10 cellular contexts compared by ENCODE assay signal in the genomic region with DNA sequence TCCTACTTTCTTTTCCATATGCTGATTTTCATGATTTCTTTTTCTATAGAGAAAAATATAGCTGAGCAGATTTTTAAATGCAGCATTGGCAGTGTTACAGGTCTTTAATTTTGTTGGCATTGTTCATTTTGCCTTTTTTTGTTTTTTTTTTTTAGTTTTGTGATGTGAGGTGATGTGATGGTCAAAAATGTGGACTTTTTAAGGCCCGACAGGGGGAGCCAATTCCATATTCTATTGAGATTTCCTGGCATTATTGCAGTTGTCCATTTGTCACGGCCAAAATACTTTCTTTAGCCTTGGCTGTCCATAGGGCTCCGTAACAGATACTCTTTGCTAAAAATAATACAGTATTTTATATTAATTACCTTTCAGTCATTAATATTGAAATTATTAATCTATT. TPM values are rescaled to one million over a fixed set of nuclear protein-coding genes. Genes with fewer than 3 reads are reported as not detected.
DNase-seq lines count a peak whose midpoint lies in the region; ATAC-seq and TF ChIP-seq lines count a peak whose summit lies in the region.
"Had no signal": no experiment of that assay in that cellular context is flagged by ENCODE, and none has a peak within 500 bp of the region (broad histone marks: within the 10 kb centered on the region; RNA-seq: fewer than 3 reads in every experiment).

No MANE protein-coding gene starts in this region.

- CTCF ChIA-PET in A673 (lab: Charles Lee) (no interaction called here), HEK293 (lab: Yijun Ruan, JAX) (interaction anchor here (0.7 kb wide), 1 partner anchor 158 kb away, joined by 3 read pairs; no protein-coding TSS in a partner anchor)
- CTCF ChIA-PET in activated CD4-positive, alpha-beta memory T cell treated with anti-CD3 and anti-CD28 coated beads for 36 hours (lab: Charles Lee), result no interaction called here

- DNase-seq in A673 (ENCODE audit: low spot score), result peak; percentile 42
- DNase-seq in WERI-Rb-1, result no peak
- DNase-seq in glutamatergic neuron, result no peak
- no peak for DNase-seq in activated CD4-positive, alpha-beta memory T cell treated with anti-CD3 and anti-CD28 coated beads for 36 hours
- DNase-seq in CD1c-positive myeloid dendritic cell (ENCODE audit: extremely low spot score), result no peak
- DNase-seq: NCI-H1436 treated with DMSO at 0.1 percent for 48 hours had no signal

- H3K27ac ChIP-seq in A673 (ENCODE audit: low read depth, low read length, poor library complexity, severe bottlenecking) (no peak overlapping the region), HEK293 (ENCODE audit: extremely low read depth, low read depth, low read length) (no peak overlapping the region), WERI-Rb-1 (no peak overlapping the region)

- H3K4me1 ChIP-seq in A673 (ENCODE audit: insufficient read depth, low read length, poor library complexity, severe bottlenecking), result peaks cover 21% of the 10 kb centered on the region
- peaks cover 7% of the 10 kb centered on the region for H3K4me1 ChIP-seq in HEK293 (ENCODE audit: control insufficient read depth, insufficient read depth, low read length)

- intact Hi-C loops in A673 (cut with micrococcal nuclease; ENCODE audit: unreplicated experiment), result no loop called here
- intact Hi-C loops in activated CD4-positive, alpha-beta memory T cell treated with anti-CD3 and anti-CD28 coated beads for 36 hours (cut with micrococcal nuclease), result no loop called here

- H3K27me3 ChIP-seq in A673 (replicated peaks; ENCODE audit: insufficient read depth, low read depth, low read length, poor library complexity), result no peaks in the 10 kb centered on the region
- no peaks in the 10 kb centered on the region for H3K27me3 ChIP-seq in WERI-Rb-1 (ENCODE audit: insufficient read depth, low read depth, severe bottlenecking)

- H3K4me3 ChIP-seq in A673 (ENCODE audit: low read depth, low read length, poor library complexity, severe bottlenecking), result no peak overlapping the region
- no peak overlapping the region for H3K4me3 ChIP-seq in HEK293 (ENCODE audit: low read depth, low read length)
- no peak overlapping the region for H3K4me3 ChIP-seq in WERI-Rb-1 (ENCODE audit: low read depth, low read length)

- no peaks in the 10 kb centered on the region for H3K27me3 Mint-ChIP-seq in glutamatergic neuron (ENCODE audit: unreplicated experiment)
- no peaks in the 10 kb centered on the region for H3K27me3 Mint-ChIP-seq in activated CD4-positive, alpha-beta memory T cell treated with anti-CD3 and anti-CD28 coated beads for 36 hours
- H3K27me3 Mint-ChIP-seq: memory B cell had no signal

- H3K27ac Mint-ChIP-seq in glutamatergic neuron (ENCODE audit: unreplicated experiment), result no peak overlapping the region
- H3K27ac Mint-ChIP-seq in activated CD4-positive, alpha-beta memory T cell treated with anti-CD3 and anti-CD28 coated beads for 36 hours, result no peak overlapping the region
- H3K27ac Mint-ChIP-seq: memory B cell had no signal

- no peaks in the 10 kb centered on the region for H3K9me3 ChIP-seq in A673 (ENCODE audit: low read depth, low read length, poor library complexity, severe bottlenecking)
- no peaks in the 10 kb centered on the region for H3K9me3 ChIP-seq in HEK293 (ENCODE audit: control insufficient read depth, insufficient read depth, low read depth, low read length)
- no peaks in the 10 kb centered on the region for H3K9me3 ChIP-seq in WERI-Rb-1 (ENCODE audit: severe bottlenecking)

- H3K36me3 ChIP-seq in A673 (ENCODE audit: insufficient read depth, low read length, poor library complexity, severe bottlenecking) (no peaks in the 10 kb centered on the region), HEK293 (ENCODE audit: control insufficient read depth in 2 of 2, insufficient read depth in 1 of 2, low read length in 2 of 2) (peaks cover 0 to 15% of the 10 kb centered on the region in 2 experiments; a peak in 1 of 3 replicates), WERI-Rb-1 (no peaks in the 10 kb centered on the region)

- no peak for ATAC-seq in HG02610 (IDR thresholded peaks at IDR 0.05; ENCODE audit: unreplicated experiment)
- ATAC-seq in HG02588 (IDR thresholded peaks at IDR 0.05; ENCODE audit: unreplicated experiment), result no peak

- no peak overlapping the region for H3K4me3 Mint-ChIP-seq in glutamatergic neuron (ENCODE audit: unreplicated experiment)
- no peak overlapping the region for H3K4me3 Mint-ChIP-seq in activated CD4-positive, alpha-beta memory T cell treated with anti-CD3 and anti-CD28 coated beads for 36 hours
- H3K4me3 Mint-ChIP-seq: memory B cell had no signal

- no TSS peak for BruUV-seq in A673 (replicated peaks; lab: Mats Ljungman, UMichigan)

- H3K36me3 Mint-ChIP-seq in glutamatergic neuron (ENCODE audit: unreplicated experiment), result no peaks in the 10 kb centered on the region
- no peaks in the 10 kb centered on the region for H3K36me3 Mint-ChIP-seq in activated CD4-positive, alpha-beta memory T cell treated with anti-CD3 and anti-CD28 coated beads for 36 hours
- H3K36me3 Mint-ChIP-seq: memory B cell had no signal

- peaks cover 2% of the 10 kb centered on the region for H3K4me1 Mint-ChIP-seq in glutamatergic neuron (ENCODE audit: low read depth, unreplicated experiment)
- H3K4me1 Mint-ChIP-seq in activated CD4-positive, alpha-beta memory T cell treated with anti-CD3 and anti-CD28 coated beads for 36 hours (ENCODE audit: low read depth), result no peaks in the 10 kb centered on the region
- H3K4me1 Mint-ChIP-seq: memory B cell had no signal

- POLR2A ChIA-PET in A673 (lab: Charles Lee; ENCODE audit: low non-redundant PET), result no interaction called here
- POLR2A ChIA-PET in HEK293 (lab: Yijun Ruan, JAX), result no interaction called here
- POLR2A ChIA-PET in activated CD4-positive, alpha-beta memory T cell treated with anti-CD3 and anti-CD28 coated beads for 36 hours (lab: Charles Lee), result no interaction called here

- peaks cover 1% of the 10 kb centered on the region for H3K9me3 Mint-ChIP-seq in glutamatergic neuron (ENCODE audit: unreplicated experiment)
- no peaks in the 10 kb centered on the region for H3K9me3 Mint-ChIP-seq in activated CD4-positive, alpha-beta memory T cell treated with anti-CD3 and anti-CD28 coated beads for 36 hours
- H3K9me3 Mint-ChIP-seq: memory B cell had no signal

- peak; percentile 66 for TF ChIP-seq CTCF in A673 (conservative IDR thresholded peaks at IDR 0.05; ENCODE audit: low read depth, low read length)
- no peak for TF ChIP-seq CTCF in HEK293 (tag by site-specific recombination; IDR thresholded peaks at IDR 0.05)
- TF ChIP-seq CTCF in WERI-Rb-1 (IDR thresholded peaks at IDR 0.05; ENCODE audit: low read depth, low read length), result peak; percentile 39; the same call in 1 of the 2 replicates
- TF ChIP-seq CTCF in glutamatergic neuron (IDR thresholded peaks at IDR 0.05; ENCODE audit: partially characterized antibody, unreplicated experiment), result peak; percentile 71

TF ChIP-seq in HEK293, 187 proteins besides CTCF, POLR2A, EP300 and RAD21:
- TF ChIP-seq ZNF76 (tag by site-specific recombination; IDR thresholded peaks at IDR 0.05; ENCODE audit: borderline replicate concordance, low read depth) (no peak), ZNF654 (tag by site-specific recombination; IDR thresholded peaks at IDR 0.05; ENCODE audit: low read depth) (peak; percentile 27), BCL11A (tag by site-specific recombination; IDR thresholded peaks at IDR 0.05; ENCODE audit: low read depth) (no peak), KLF7 (tag by site-specific recombination; IDR thresholded peaks at IDR 0.05; ENCODE audit: borderline replicate concordance) (no peak), ZIC2 (tag by site-specific recombination; IDR thresholded peaks at IDR 0.05) (no peak), ZNF776 (tag by site-specific recombination; IDR thresholded peaks at IDR 0.05; ENCODE audit: borderline replicate concordance) (no peak)
- TF ChIP-seq, protein P1, sequence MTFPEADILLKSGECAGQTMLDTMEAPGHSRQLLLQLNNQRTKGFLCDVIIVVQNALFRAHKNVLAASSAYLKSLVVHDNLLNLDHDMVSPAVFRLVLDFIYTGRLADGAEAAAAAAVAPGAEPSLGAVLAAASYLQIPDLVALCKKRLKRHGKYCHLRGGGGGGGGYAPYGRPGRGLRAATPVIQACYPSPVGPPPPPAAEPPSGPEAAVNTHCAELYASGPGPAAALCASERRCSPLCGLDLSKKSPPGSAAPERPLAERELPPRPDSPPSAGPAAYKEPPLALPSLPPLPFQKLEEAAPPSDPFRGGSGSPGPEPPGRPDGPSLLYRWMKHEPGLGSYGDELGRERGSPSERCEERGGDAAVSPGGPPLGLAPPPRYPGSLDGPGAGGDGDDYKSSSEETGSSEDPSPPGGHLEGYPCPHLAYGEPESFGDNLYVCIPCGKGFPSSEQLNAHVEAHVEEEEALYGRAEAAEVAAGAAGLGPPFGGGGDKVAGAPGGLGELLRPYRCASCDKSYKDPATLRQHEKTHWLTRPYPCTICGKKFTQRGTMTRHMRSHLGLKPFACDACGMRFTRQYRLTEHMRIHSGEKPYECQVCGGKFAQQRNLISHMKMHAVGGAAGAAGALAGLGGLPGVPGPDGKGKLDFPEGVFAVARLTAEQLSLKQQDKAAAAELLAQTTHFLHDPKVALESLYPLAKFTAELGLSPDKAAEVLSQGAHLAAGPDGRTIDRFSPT (tag by site-specific recombination; IDR thresholded peaks at IDR 0.05), result no peak
- TF ChIP-seq, protein P2, sequence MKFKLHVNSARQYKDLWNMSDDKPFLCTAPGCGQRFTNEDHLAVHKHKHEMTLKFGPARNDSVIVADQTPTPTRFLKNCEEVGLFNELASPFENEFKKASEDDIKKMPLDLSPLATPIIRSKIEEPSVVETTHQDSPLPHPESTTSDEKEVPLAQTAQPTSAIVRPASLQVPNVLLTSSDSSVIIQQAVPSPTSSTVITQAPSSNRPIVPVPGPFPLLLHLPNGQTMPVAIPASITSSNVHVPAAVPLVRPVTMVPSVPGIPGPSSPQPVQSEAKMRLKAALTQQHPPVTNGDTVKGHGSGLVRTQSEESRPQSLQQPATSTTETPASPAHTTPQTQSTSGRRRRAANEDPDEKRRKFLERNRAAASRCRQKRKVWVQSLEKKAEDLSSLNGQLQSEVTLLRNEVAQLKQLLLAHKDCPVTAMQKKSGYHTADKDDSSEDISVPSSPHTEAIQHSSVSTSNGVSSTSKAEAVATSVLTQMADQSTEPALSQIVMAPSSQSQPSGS (tag by site-specific recombination; IDR thresholded peaks at IDR 0.05; ENCODE audit: low read depth), result no peak

RNA-seq across cellular contexts. Expression of a gene that starts 47.8 kb away (rescaled TPM):
- total RNA-seq in A673 (2021) (59.7 and 70.6 TPM in 2 replicates), glutamatergic neuron (ENCODE audit: unreplicated experiment) (21.6 TPM)
- not detected for total RNA-seq in activated CD4-positive, alpha-beta memory T cell treated with anti-CD3 and anti-CD28 coated beads for 36 hours

Comparison
In these comparisons a context has a peak if more than half of its experiments do, and no peak if none do; other contexts are left out.
1. RNA of a gene that starts 47.8 kb away (total RNA-seq): 59.7 to 70.6 TPM in A673 and 21.6 TPM in glutamatergic neuron (single experiment); not detected in activated CD4-positive, alpha-beta memory T cell treated with anti-CD3 and anti-CD28 coated beads for 36 hours; every median in the first group is over 10 times any median in the second.